ENCODE assay signal across 11 cellular contexts in the genomic region with DNA sequence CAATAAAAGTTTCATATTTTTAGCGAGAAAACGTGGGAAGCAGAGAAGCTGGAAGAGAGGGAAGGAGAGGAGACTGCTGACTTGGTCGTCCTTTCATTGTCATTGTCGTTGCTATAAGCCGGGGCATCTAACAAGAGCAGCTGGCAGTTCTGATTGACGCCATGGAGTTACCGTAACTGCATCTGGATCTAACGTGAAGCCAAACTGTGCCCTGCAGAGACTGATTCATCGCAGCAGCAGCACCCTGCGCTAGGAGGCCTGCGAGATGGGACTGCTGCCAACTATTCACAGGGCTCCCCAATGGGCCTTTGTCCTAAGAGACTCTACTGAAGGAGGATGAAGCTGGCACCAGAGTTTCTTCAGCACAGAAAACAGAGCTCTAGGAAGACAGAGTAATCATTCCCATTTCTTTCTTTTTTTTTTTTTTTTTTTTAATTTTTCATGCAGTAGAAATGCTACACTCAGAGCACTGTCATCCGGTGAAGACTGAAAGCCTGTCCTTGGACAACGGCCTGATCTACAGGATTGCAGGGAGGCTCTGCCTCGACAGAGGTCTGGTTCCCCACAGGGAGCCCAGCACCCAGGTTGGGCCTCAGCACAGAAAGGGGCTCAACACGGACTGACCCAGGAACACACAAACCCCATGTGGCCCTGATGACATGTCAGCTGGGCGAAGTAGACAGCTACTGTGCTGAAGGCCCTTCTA. TPM values are rescaled to one million over a fixed set of nuclear protein-coding genes. Genes with fewer than 3 reads are reported as not detected.
DNase-seq lines count a peak whose midpoint lies in the region; ATAC-seq and TF ChIP-seq lines count a peak whose summit lies in the region.
"Had no signal": no experiment of that assay in that cellular context is flagged by ENCODE, and none has a peak within 500 bp of the region (broad histone marks: within the 10 kb centered on the region; RNA-seq: fewer than 3 reads in every experiment).

No MANE protein-coding gene starts in this region.

- H3K4me1 Mint-ChIP-seq in stimulated activated effector memory CD8-positive, alpha-beta T cell treated with anti-CD3 and anti-CD28 coated beads, Interleukin-12 subunit alpha, Interleukin-12 subunit beta, amount 100 ng/mL, for 72 hours: peaks cover 11% of the 10 kb centered on the region

- WGBS in right lobe of liver (ENCODE audit: insufficient coverage, low coverage, low lambda C conversion rate, missing lambda C conversion rate): 84% methylated on average over 6 of the region's 16 CpGs

- H3K27ac Mint-ChIP-seq in stimulated activated effector memory CD8-positive, alpha-beta T cell treated with anti-CD3 and anti-CD28 coated beads, Interleukin-12 subunit alpha, Interleukin-12 subunit beta, amount 100 ng/mL, for 72 hours: no peak overlapping the region

- H3K36me3 Mint-ChIP-seq in stimulated activated effector memory CD8-positive, alpha-beta T cell treated with anti-CD3 and anti-CD28 coated beads, Interleukin-12 subunit alpha, Interleukin-12 subunit beta, amount 100 ng/mL, for 72 hours: no peaks in the 10 kb centered on the region

- DNase-seq in BE2C: peak; percentile 92
- DNase-seq in NCI-H146 (lab: John Stamatoyannopoulos, UW): peak; percentile 74
- DNase-seq in medulla oblongata (ENCODE audit: extremely low spot score): peak; percentile 97
- DNase-seq in stimulated activated effector memory CD8-positive, alpha-beta T cell treated with anti-CD3 and anti-CD28 coated beads, Interleukin-12 subunit alpha, Interleukin-12 subunit beta, amount 100 ng/mL, for 72 hours (ENCODE audit: low spot score in 2 of 2): no peak
- DNase-seq in right lobe of liver: no peak
- DNase-seq: CD4-positive, alpha-beta memory T cell; GOT3 had no signal

- intact Hi-C loops in right lobe of liver (cut with DNase I): no loop called here

- ATAC-seq in HG03095 (IDR thresholded peaks at IDR 0.05; ENCODE audit: unreplicated experiment): no peak
- no peak for ATAC-seq in stimulated activated effector memory CD8-positive, alpha-beta T cell treated with anti-CD3 and anti-CD28 coated beads, Interleukin-12 subunit alpha, Interleukin-12 subunit beta, amount 100 ng/mL, for 72 hours
- ATAC-seq in right lobe of liver: no peak
- no peak for ATAC-seq in GM21367 (IDR thresholded peaks at IDR 0.05; ENCODE audit: unreplicated experiment)
- ATAC-seq: left colon had no signal

- no peak for TF ChIP-seq POLR2A in right lobe of liver (IDR thresholded peaks at IDR 0.05)

- H3K27me3 ChIP-seq in BE2C (no peaks in the 10 kb centered on the region), right lobe of liver (no peaks in the 10 kb centered on the region)

- TF ChIP-seq CTCF in BE2C (IDR thresholded peaks at IDR 0.05; ENCODE audit: low read depth, low read length) (no peak), right lobe of liver (IDR thresholded peaks at IDR 0.05) (no peak)

- H3K9me3 Mint-ChIP-seq in stimulated activated effector memory CD8-positive, alpha-beta T cell treated with anti-CD3 and anti-CD28 coated beads, Interleukin-12 subunit alpha, Interleukin-12 subunit beta, amount 100 ng/mL, for 72 hours: no peaks in the 10 kb centered on the region
- H3K9me3 Mint-ChIP-seq: CD4-positive, alpha-beta memory T cell had no signal

- H3K4me3 Mint-ChIP-seq in stimulated activated effector memory CD8-positive, alpha-beta T cell treated with anti-CD3 and anti-CD28 coated beads, Interleukin-12 subunit alpha, Interleukin-12 subunit beta, amount 100 ng/mL, for 72 hours: no peak overlapping the region
- H3K4me3 Mint-ChIP-seq: CD4-positive, alpha-beta memory T cell had no signal

- H3K27ac ChIP-seq in angular gyrus (ENCODE audit: low read depth, low read length) (peak overlapping the region; percentile 93), right lobe of liver (no peak overlapping the region)

- no peaks in the 10 kb centered on the region for H3K36me3 ChIP-seq in BE2C
- H3K36me3 ChIP-seq in right lobe of liver: no peaks in the 10 kb centered on the region

- H3K4me1 ChIP-seq in BE2C: peaks cover 25% of the 10 kb centered on the region
- peaks cover 0 to 17% (median 7%) of the 10 kb centered on the region in 4 donors for H3K4me1 ChIP-seq in right lobe of liver

- H3K9me3 ChIP-seq in BE2C (no peaks in the 10 kb centered on the region), right lobe of liver (no peaks in the 10 kb centered on the region)

- H3K4me3 ChIP-seq in BE2C (ENCODE audit: low read depth, low read length) (peak overlapping the region; percentile 22; the same call in 1 of the 2 replicates), right lobe of liver (no peak overlapping the region)

RNA-seq across cellular contexts. Expression of a gene that starts 47.8 kb away (rescaled TPM):
- polyA plus RNA-seq in BE2C (2012; ENCODE audit: insufficient read depth, insufficient read length, low read depth): 2.9 TPM
- total RNA-seq in right lobe of liver: 10 to 100 TPM; 17.2 to 70.8 (median 30.2) TPM

Comparison
In these comparisons a context has a peak if more than half of its experiments do, and no peak if none do; other contexts are left out.
1. DNase-seq: peak in BE2C (single experiment), NCI-H146 (single experiment) and medulla oblongata (single experiment); none in stimulated activated effector memory CD8-positive, alpha-beta T cell treated with anti-CD3 and anti-CD28 coated beads, Interleukin-12 subunit alpha, Interleukin-12 subunit beta, amount 100 ng/mL, for 72 hours (0 of 2) and right lobe of liver (0 of 3).